Comparison of ENCODE assay signal across 1 cellular context in the genomic region with DNA sequence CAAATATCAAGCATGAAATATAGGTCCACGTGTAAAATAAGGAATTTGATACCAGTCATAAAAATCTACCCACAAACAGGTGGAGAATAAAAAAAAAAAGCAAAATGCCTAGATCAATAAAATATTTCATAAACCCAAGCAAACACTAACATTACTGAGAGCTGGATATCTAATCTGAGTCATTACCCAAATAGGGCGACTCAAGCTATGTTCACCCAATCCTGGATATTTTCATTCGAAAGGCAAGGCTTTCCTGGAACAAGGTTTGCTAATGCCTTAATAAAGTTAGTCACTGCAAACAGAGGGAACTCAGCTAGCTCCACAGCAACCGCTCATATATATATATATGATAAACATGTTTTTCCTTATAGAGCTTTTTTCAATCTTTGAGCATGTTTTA.
TF ChIP-seq lines count a peak whose summit lies in the region.

No MANE protein-coding gene starts in this region.

TF ChIP-seq in SK-N-SH, 30 proteins besides CTCF, POLR2A, EP300 and RAD21 (continued from another document):
- TF ChIP-seq, protein P1, sequence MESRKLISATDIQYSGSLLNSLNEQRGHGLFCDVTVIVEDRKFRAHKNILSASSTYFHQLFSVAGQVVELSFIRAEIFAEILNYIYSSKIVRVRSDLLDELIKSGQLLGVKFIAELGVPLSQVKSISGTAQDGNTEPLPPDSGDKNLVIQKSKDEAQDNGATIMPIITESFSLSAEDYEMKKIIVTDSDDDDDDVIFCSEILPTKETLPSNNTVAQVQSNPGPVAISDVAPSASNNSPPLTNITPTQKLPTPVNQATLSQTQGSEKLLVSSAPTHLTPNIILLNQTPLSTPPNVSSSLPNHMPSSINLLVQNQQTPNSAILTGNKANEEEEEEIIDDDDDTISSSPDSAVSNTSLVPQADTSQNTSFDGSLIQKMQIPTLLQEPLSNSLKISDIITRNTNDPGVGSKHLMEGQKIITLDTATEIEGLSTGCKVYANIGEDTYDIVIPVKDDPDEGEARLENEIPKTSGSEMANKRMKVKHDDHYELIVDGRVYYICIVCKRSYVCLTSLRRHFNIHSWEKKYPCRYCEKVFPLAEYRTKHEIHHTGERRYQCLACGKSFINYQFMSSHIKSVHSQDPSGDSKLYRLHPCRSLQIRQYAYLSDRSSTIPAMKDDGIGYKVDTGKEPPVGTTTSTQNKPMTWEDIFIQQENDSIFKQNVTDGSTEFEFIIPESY (IDR thresholded peaks at IDR 0.05; ENCODE audit: borderline replicate concordance, low read depth) = no peak
- TF ChIP-seq TEAD4 (IDR thresholded peaks at IDR 0.05; ENCODE audit: borderline replicate concordance, insufficient read depth) (no peak), GATA2 (CRISPR knock-in tag; IDR thresholded peaks at IDR 0.05) (no peak)
